Comparison of ENCODE assay signal across 1 cellular context in genomic region chr1:12428334-12428733, GRCh38.
TF ChIP-seq lines count a peak whose summit lies in the region.

No MANE protein-coding gene starts in this region.

TF ChIP-seq in GM12878, 131 proteins besides CTCF, POLR2A, EP300 and RAD21 (continued from another document):
- no peak for TF ChIP-seq E2F8 (IDR thresholded peaks at IDR 0.05; ENCODE audit: low read depth, partially characterized antibody)
- no peak for TF ChIP-seq SKIL (IDR thresholded peaks at IDR 0.05; ENCODE audit: low read depth, poor library complexity, severe bottlenecking)
- TF ChIP-seq SREBF2 (IDR thresholded peaks at IDR 0.05; ENCODE audit: low read length), result no peak
- no peak for TF ChIP-seq GABPA (IDR thresholded peaks at IDR 0.05; ENCODE audit: low read depth)
- no peak for TF ChIP-seq RBBP5 (conservative IDR thresholded peaks at IDR 0.05)
- TF ChIP-seq ZBTB4 (CRISPR knock-in tag; IDR thresholded peaks at IDR 0.05), result no peak
- TF ChIP-seq PAX8 (IDR thresholded peaks at IDR 0.05), result no peak
- TF ChIP-seq TBL1XR1 (IDR thresholded peaks at IDR 0.05; ENCODE audit: low read depth, low read length), result no peak
- TF ChIP-seq JUNB (IDR thresholded peaks at IDR 0.05), result no peak
- TF ChIP-seq MLLT1 (IDR thresholded peaks at IDR 0.05), result no peak
- TF ChIP-seq YY1 (IDR thresholded peaks at IDR 0.05; ENCODE audit: low read depth, low read length), result no peak
- no peak for TF ChIP-seq IRF3 (IDR thresholded peaks at IDR 0.05)
- no peak for TF ChIP-seq RAD51 (IDR thresholded peaks at IDR 0.05)
- no peak for TF ChIP-seq ZNF384 (IDR thresholded peaks at IDR 0.05; ENCODE audit: borderline replicate concordance, low read depth, low read length)
- no peak for TF ChIP-seq PKNOX1 (IDR thresholded peaks at IDR 0.05)
- no peak for TF ChIP-seq ZZZ3 (IDR thresholded peaks at IDR 0.05; ENCODE audit: control insufficient read depth, insufficient read length, low read depth)
